In the genomic region with DNA sequence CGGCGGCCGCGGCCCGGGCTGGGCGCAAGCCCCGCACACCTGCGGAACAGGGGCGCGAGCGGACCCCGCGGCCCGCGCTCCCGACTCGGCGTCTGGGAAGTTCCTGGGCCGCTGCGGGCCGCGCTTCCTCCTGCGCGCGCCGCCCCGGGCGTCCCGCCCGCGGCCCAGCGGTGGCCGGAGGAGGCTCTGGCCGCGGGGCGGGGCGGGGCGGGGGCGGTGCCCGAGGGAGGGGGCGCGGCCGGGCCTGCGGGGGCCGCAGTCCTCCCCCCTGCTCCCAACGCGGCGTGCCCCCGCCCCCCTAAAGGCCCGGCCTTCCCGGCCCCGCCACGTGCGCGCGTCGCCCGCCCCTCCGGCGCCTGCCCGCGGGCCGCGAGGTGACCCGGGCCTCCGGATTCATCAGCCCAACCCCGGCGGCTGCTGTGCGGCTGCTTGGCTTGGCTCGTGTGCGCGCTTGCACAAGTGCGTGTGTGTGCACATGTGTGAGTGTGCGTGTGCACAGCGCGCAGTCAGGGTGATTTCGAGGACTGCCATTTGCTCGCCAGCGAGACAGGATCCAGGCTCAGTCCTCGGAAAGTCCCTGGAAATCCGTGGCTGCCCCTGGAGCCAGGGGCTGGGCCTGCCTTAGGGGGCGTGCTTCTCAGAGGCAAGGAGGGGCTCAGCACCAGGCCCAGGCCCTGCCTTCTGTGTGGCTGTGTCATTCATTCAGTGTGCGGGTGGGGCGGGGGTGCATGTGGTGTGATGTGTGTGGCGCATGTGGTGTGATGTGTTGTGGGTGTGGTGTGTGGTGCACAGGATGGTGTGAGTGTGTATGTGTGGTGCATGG, we compare ENCODE assay signal across 7 cellular contexts. TPM values are rescaled to one million over a fixed set of nuclear protein-coding genes. Genes with fewer than 3 reads are reported as not detected.
A peak's percentile ranks its signal among the peaks of the same experiment; 100 is the strongest.
DNase-seq lines count a peak whose midpoint lies in the region; ATAC-seq and TF ChIP-seq lines count a peak whose summit lies in the region.

TSS of gene C2CD2 (minus strand) at position 188 of the 823 bp plus-strand sequence. CDS start 370 bp downstream, outside the sequence.

- no peak for TF ChIP-seq CTCF in progenitor cell of endocrine pancreas (IDR thresholded peaks at IDR 0.05; ENCODE audit: unreplicated experiment)

- DNase-seq in GM03348 (ENCODE audit: low spot score) (peak; percentile 99), NCI-H774 (lab: John Stamatoyannopoulos, UW) (peak; percentile 16), left ventricle myocardium superior (peak; percentile 85), progenitor cell of endocrine pancreas (ENCODE audit: low spot score, unreplicated experiment) (peak; percentile 34)

- peaks cover 28% of the 10 kb centered on the region for H3K27me3 Mint-ChIP-seq in progenitor cell of endocrine pancreas

- no peak within 1 kb of the TSS for H3K27ac Mint-ChIP-seq in progenitor cell of endocrine pancreas

- H3K9me3 Mint-ChIP-seq in progenitor cell of endocrine pancreas (ENCODE audit: low read depth), result no peaks in the 10 kb centered on the region

- peaks cover 8% of the 10 kb centered on the region for H3K4me1 Mint-ChIP-seq in progenitor cell of endocrine pancreas (ENCODE audit: low read depth)

- ATAC-seq in GM21723 (IDR thresholded peaks at IDR 0.05; ENCODE audit: unreplicated experiment) (peak; percentile 64), left ventricle myocardium superior (peak; percentile 86), HG03039 (IDR thresholded peaks at IDR 0.05; ENCODE audit: unreplicated experiment) (no peak)

- H3K36me3 Mint-ChIP-seq in progenitor cell of endocrine pancreas (ENCODE audit: insufficient read depth), result peaks cover 2% of the 10 kb centered on the region

- intact Hi-C loops in left ventricle myocardium superior (cut with micrococcal nuclease), result no loop called here

- peak within 1 kb of the TSS; percentile 61 for H3K27ac ChIP-seq in angular gyrus (ENCODE audit: low read depth, low read length)

- H3K4me3 Mint-ChIP-seq in progenitor cell of endocrine pancreas (ENCODE audit: low read depth), result peak within 1 kb of the TSS; percentile 73

RNA-seq across cellular contexts. Expression of gene C2CD2, which starts in this region (rescaled TPM):
- total RNA-seq in left ventricle myocardium superior, result 5.2 TPM
- 24.8 and 26.3 TPM in 2 replicates for total RNA-seq in progenitor cell of endocrine pancreas

Comparison
In these comparisons a context has a peak if more than half of its experiments do, and no peak if none do; other contexts are left out.
1. DNase-seq: peak in every context shown above with its lines; median percentile 99 in GM03348; 85 in left ventricle myocardium superior; 34 in progenitor cell of endocrine pancreas; 16 in NCI-H774.